ENCODE assay signal across 18 cellular contexts in genomic region chr16:49473773-49474172, GRCh38.
"Had no signal": no experiment of that assay in that cellular context is flagged by ENCODE, and none has a peak within 500 bp of the region (broad histone marks: within the 10 kb centered on the region; RNA-seq: fewer than 3 reads in every experiment).

No MANE protein-coding gene starts in this region.

- H3K36me3 Mint-ChIP-seq: activated naive CD4-positive, alpha-beta T cell treated with anti-CD3 and anti-CD28 coated beads, Interleukin-2, amount 50 U/mL, for 24 hours; brain; immature natural killer cell; naive B cell; neural progenitor cell; stimulated activated effector memory CD8-positive, alpha-beta T cell treated with anti-CD3 and anti-CD28 coated beads, Interleukin-12 subunit alpha, Interleukin-12 subunit beta, amount 100 ng/mL, for 72 hours had no signal

- H3K27me3 Mint-ChIP-seq: activated CD4-positive, alpha-beta T cell treated with anti-CD3 and anti-CD28 coated beads, Interleukin-2, amount 10 ng/mL, durations not matched to agents 7 days and 5 days; activated naive CD4-positive, alpha-beta T cell treated with anti-CD3 and anti-CD28 coated beads, Interleukin-2, amount 50 U/mL, for 24 hours; activated T-helper 17 cell treated with anti-CD3 and anti-CD28 coated beads, Interleukin-2, amount 50 U/mL, for 72 hours; brain; central memory CD8-positive, alpha-beta T cell had no signal

- H3K9me3 Mint-ChIP-seq: activated CD4-positive, alpha-beta T cell treated with anti-CD3 and anti-CD28 coated beads, Interleukin-2, amount 10 ng/mL, durations not matched to agents 7 days and 5 days; activated naive CD4-positive, alpha-beta T cell treated with anti-CD3 and anti-CD28 coated beads, Interleukin-2, amount 50 U/mL, for 24 hours; activated T-helper 17 cell treated with anti-CD3 and anti-CD28 coated beads, Interleukin-2, amount 50 U/mL, for 72 hours; central memory CD8-positive, alpha-beta T cell; immature natural killer cell; naive B cell; stimulated activated effector memory CD8-positive, alpha-beta T cell treated with anti-CD3 and anti-CD28 coated beads, Interleukin-12 subunit alpha, Interleukin-12 subunit beta, amount 100 ng/mL, for 72 hours had no signal

- H3K4me3 Mint-ChIP-seq: activated CD4-positive, alpha-beta T cell treated with anti-CD3 and anti-CD28 coated beads, Interleukin-2, amount 10 ng/mL, durations not matched to agents 7 days and 5 days; activated naive CD4-positive, alpha-beta T cell treated with anti-CD3 and anti-CD28 coated beads, Interleukin-2, amount 50 U/mL, for 24 hours; activated T-helper 17 cell treated with anti-CD3 and anti-CD28 coated beads, Interleukin-2, amount 50 U/mL, for 72 hours; brain; central memory CD8-positive, alpha-beta T cell; immature natural killer cell; naive B cell; neural progenitor cell; stimulated activated effector memory CD8-positive, alpha-beta T cell treated with anti-CD3 and anti-CD28 coated beads, Interleukin-12 subunit alpha, Interleukin-12 subunit beta, amount 100 ng/mL, for 72 hours had no signal

- H3K4me1 ChIP-seq: foreskin keratinocyte, neural progenitor cell, pancreas had no signal

- DNase-seq: activated CD4-positive, alpha-beta T cell treated with anti-CD3 and anti-CD28 coated beads, Interleukin-2, amount 10 ng/mL, durations not matched to agents 7 days and 5 days; amniotic stem cell; effector CD8-positive, alpha-beta T cell; foreskin keratinocyte; immature natural killer cell; mammary epithelial cell; naive B cell; SHP77 treated with DMSO at 0.1 percent for 48 hours; trophoblast cell had no signal

- H3K9me3 ChIP-seq: pancreas had no signal

- ATAC-seq: activated T-helper 17 cell treated with anti-CD3 and anti-CD28 coated beads, Interleukin-2, amount 50 U/mL, for 72 hours; foreskin keratinocyte; left colon; pancreas; SK-N-SH treated with all-trans-retinoic acid at 6 μM for 48 hours; stimulated activated effector memory CD8-positive, alpha-beta T cell treated with anti-CD3 and anti-CD28 coated beads, Interleukin-12 subunit alpha, Interleukin-12 subunit beta, amount 100 ng/mL, for 72 hours had no signal

- H3K27ac ChIP-seq: foreskin keratinocyte, neural progenitor cell, pancreas had no signal

- H3K27me3 ChIP-seq: foreskin keratinocyte, pancreas had no signal

- H3K4me1 Mint-ChIP-seq: activated CD4-positive, alpha-beta T cell treated with anti-CD3 and anti-CD28 coated beads, Interleukin-2, amount 10 ng/mL, durations not matched to agents 7 days and 5 days; activated naive CD4-positive, alpha-beta T cell treated with anti-CD3 and anti-CD28 coated beads, Interleukin-2, amount 50 U/mL, for 24 hours; activated T-helper 17 cell treated with anti-CD3 and anti-CD28 coated beads, Interleukin-2, amount 50 U/mL, for 72 hours; central memory CD8-positive, alpha-beta T cell; immature natural killer cell; stimulated activated effector memory CD8-positive, alpha-beta T cell treated with anti-CD3 and anti-CD28 coated beads, Interleukin-12 subunit alpha, Interleukin-12 subunit beta, amount 100 ng/mL, for 72 hours had no signal

- H3K36me3 ChIP-seq: neural progenitor cell, pancreas had no signal

- H3K27ac Mint-ChIP-seq: activated CD4-positive, alpha-beta T cell treated with anti-CD3 and anti-CD28 coated beads, Interleukin-2, amount 10 ng/mL, durations not matched to agents 7 days and 5 days; activated naive CD4-positive, alpha-beta T cell treated with anti-CD3 and anti-CD28 coated beads, Interleukin-2, amount 50 U/mL, for 24 hours; activated T-helper 17 cell treated with anti-CD3 and anti-CD28 coated beads, Interleukin-2, amount 50 U/mL, for 72 hours; immature natural killer cell; naive B cell; neural progenitor cell; stimulated activated effector memory CD8-positive, alpha-beta T cell treated with anti-CD3 and anti-CD28 coated beads, Interleukin-12 subunit alpha, Interleukin-12 subunit beta, amount 100 ng/mL, for 72 hours had no signal

- H3K4me3 ChIP-seq: neural progenitor cell, pancreas had no signal
